ENCODE assay signal across 2 cellular contexts in the genomic region with DNA sequence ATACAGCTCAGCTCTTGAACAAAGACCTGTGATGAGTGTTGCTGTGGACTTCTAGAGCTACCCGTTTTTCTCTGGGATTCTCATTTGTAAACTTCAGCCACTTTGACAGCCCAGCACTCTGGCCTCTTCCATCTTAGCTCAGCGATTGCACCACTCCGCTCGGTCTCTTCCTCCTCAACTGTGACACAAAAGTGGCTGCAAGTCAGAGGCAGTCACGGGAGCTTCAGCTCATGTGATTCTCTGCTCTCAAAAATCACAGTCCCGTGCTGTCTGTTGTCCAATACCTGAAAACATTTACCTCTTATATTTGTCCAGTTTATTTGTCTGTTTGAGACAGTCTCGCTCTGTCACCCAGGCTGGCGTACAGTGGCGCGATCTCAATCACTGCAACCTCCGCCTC.
TF ChIP-seq lines count a peak whose summit lies in the region.

No MANE protein-coding gene starts in this region.

TF ChIP-seq in IMR-90, 13 proteins besides CTCF, POLR2A, EP300 and RAD21 (continued from another document):
- TF ChIP-seq FOS (IDR thresholded peaks at IDR 0.05; ENCODE audit: low read depth, low read length) (no peak), BHLHE40 (IDR thresholded peaks at IDR 0.05; ENCODE audit: low read depth, low read length) (no peak), NFE2L2 (IDR thresholded peaks at IDR 0.05; ENCODE audit: low read depth, low read length) (no peak), RFX5 (IDR thresholded peaks at IDR 0.05; ENCODE audit: low read depth, low read length) (no peak), USF2 (IDR thresholded peaks at IDR 0.05; ENCODE audit: low read depth, low read length) (no peak)

TF ChIP-seq in HepG2, 621 proteins besides CTCF, POLR2A, EP300 and RAD21 (continued from another document):
- TF ChIP-seq MED13 (CRISPR knock-in tag; IDR thresholded peaks at IDR 0.05) (no peak), GZF1 (CRISPR knock-in tag; IDR thresholded peaks at IDR 0.05) (no peak), ZBTB38 (CRISPR knock-in tag; IDR thresholded peaks at IDR 0.05) (peak; percentile 42; the same call in 1 of the 2 replicates), NFYB (CRISPR knock-in tag; IDR thresholded peaks at IDR 0.05) (no peak), ZFX (CRISPR knock-in tag; IDR thresholded peaks at IDR 0.05; ENCODE audit: low read depth) (peak; percentile 34; the same call in 1 of the 2 replicates), AHDC1 (CRISPR knock-in tag; IDR thresholded peaks at IDR 0.05; ENCODE audit: borderline replicate concordance) (no peak), ZNF280B (CRISPR knock-in tag; IDR thresholded peaks at IDR 0.05; ENCODE audit: borderline replicate concordance) (no peak), ZBTB42 (CRISPR knock-in tag; IDR thresholded peaks at IDR 0.05) (no peak)
- TF ChIP-seq, protein P1, sequence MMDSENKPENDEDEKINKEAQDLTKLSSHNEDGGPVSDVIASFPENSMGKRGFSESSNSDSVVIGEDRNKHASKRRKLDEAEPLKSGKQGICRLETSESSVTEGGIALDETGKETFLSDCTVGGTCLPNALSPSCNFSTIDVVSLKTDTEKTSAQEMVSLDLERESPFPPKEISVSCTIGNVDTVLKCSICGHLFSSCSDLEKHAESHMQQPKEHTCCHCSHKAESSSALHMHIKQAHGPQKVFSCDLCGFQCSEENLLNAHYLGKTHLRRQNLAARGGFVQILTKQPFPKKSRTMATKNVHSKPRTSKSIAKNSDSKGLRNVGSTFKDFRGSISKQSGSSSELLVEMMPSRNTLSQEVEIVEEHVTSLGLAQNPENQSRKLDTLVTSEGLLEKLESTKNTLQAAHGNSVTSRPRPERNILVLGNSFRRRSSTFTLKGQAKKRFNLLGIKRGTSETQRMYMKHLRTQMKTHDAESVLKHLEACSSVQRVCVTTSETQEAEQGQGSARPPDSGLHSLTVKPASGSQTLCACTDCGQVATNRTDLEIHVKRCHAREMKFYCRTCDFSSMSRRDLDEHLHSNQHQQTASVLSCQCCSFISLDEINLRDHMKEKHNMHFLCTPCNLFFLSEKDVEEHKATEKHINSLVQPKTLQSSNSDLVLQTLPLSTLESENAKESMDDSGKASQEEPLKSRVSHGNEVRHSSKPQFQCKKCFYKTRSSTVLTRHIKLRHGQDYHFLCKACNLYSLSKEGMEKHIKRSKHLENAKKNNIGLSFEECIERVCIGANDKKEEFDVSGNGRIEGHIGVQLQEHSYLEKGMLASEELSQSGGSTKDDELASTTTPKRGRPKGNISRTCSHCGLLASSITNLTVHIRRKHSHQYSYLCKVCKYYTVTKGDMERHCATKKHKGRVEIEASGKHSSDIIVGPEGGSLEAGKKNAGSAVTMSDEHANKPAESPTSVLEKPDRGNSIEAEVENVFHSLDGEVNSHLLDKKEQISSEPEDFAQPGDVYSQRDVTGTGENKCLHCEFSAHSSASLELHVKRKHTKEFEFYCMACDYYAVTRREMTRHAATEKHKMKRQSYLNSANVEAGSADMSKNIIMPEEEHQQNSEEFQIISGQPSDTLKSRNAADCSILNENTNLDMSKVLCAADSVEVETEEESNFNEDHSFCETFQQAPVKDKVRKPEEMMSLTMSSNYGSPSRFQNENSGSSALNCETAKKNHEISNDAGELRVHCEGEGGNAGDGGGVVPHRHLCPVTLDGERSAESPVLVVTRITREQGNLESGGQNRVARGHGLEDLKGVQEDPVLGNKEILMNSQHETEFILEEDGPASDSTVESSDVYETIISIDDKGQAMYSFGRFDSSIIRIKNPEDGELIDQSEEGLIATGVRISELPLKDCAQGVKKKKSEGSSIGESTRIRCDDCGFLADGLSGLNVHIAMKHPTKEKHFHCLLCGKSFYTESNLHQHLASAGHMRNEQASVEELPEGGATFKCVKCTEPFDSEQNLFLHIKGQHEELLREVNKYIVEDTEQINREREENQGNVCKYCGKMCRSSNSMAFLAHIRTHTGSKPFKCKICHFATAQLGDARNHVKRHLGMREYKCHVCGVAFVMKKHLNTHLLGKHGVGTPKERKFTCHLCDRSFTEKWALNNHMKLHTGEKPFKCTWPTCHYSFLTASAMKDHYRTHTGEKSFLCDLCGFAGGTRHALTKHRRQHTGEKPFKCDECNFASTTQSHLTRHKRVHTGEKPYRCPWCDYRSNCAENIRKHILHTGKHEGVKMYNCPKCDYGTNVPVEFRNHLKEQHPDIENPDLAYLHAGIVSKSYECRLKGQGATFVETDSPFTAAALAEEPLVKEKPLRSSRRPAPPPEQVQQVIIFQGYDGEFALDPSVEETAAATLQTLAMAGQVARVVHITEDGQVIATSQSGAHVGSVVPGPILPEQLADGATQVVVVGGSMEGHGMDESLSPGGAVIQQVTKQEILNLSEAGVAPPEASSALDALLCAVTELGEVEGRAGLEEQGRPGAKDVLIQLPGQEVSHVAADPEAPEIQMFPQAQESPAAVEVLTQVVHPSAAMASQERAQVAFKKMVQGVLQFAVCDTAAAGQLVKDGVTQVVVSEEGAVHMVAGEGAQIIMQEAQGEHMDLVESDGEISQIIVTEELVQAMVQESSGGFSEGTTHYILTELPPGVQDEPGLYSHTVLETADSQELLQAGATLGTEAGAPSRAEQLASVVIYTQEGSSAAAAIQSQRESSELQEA (CRISPR knock-in tag; IDR thresholded peaks at IDR 0.05; ENCODE audit: not compliant biosample characterization) = no peak
- TF ChIP-seq, protein P2, sequence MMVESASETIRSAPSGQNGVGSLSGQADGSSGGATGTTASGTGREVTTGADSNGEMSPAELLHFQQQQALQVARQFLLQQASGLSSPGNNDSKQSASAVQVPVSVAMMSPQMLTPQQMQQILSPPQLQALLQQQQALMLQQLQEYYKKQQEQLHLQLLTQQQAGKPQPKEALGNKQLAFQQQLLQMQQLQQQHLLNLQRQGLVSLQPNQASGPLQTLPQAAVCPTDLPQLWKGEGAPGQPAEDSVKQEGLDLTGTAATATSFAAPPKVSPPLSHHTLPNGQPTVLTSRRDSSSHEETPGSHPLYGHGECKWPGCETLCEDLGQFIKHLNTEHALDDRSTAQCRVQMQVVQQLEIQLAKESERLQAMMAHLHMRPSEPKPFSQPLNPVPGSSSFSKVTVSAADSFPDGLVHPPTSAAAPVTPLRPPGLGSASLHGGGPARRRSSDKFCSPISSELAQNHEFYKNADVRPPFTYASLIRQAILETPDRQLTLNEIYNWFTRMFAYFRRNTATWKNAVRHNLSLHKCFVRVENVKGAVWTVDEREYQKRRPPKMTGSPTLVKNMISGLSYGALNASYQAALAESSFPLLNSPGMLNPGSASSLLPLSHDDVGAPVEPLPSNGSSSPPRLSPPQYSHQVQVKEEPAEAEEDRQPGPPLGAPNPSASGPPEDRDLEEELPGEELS (CRISPR knock-in tag; IDR thresholded peaks at IDR 0.05) = no peak
